In genomic region chr2:208648368-208648767, GRCh38 we compare ENCODE assay signal across 10 cellular contexts.
"Had no signal": no experiment of that assay in that cellular context is flagged by ENCODE, and none has a peak within 500 bp of the region (broad histone marks: within the 10 kb centered on the region; RNA-seq: fewer than 3 reads in every experiment).

No MANE protein-coding gene starts in this region.

- H3K36me3 ChIP-seq: breast epithelium, esophagus muscularis mucosa, neural progenitor cell, pancreas had no signal

- H3K4me3 ChIP-seq: breast epithelium, esophagus muscularis mucosa, neural progenitor cell, pancreas had no signal

- DNase-seq: activated CD4-positive, alpha-beta T cell treated with anti-CD3 and anti-CD28 coated beads for 4 hours; activated CD8-positive, alpha-beta memory T cell treated with anti-CD3 and anti-CD28 coated beads, Interleukin-2, amount 50 U/mL, for 4 hours; activated CD8-positive, alpha-beta T cell treated with anti-CD3 and anti-CD28 coated beads for 36 hours; aorta; glutamatergic neuron; left ventricle myocardium superior; pancreas had no signal

- ATAC-seq: activated CD8-positive, alpha-beta T cell treated with anti-CD3 and anti-CD28 coated beads for 36 hours; left ventricle myocardium superior; pancreas had no signal

- H3K27me3 ChIP-seq: breast epithelium, esophagus muscularis mucosa, neural progenitor cell, pancreas had no signal
